Comparison of ENCODE assay signal across 17 cellular contexts in genomic region chr5:139148306-139148705, GRCh38. TPM values are rescaled to one million over a fixed set of nuclear protein-coding genes. Genes with fewer than 3 reads are reported as not detected.
DNase-seq lines count a peak whose midpoint lies in the region; ATAC-seq and TF ChIP-seq lines count a peak whose summit lies in the region.
"Had no signal": no experiment of that assay in that cellular context is flagged by ENCODE, and none has a peak within 500 bp of the region (broad histone marks: within the 10 kb centered on the region; RNA-seq: fewer than 3 reads in every experiment).

No MANE protein-coding gene starts in this region.

- peaks cover 9 to 31% of the 10 kb centered on the region in 2 experiments; a peak in 3 of 4 replicates for H3K4me1 ChIP-seq in SK-N-SH (ENCODE audit: control insufficient read depth in 1 of 2, insufficient read depth in 2 of 2, low read depth in 1 of 2, low read length in 1 of 2)
- peaks cover 42% of the 10 kb centered on the region for H3K4me1 ChIP-seq in mammary epithelial cell (ENCODE audit: insufficient read depth, low read length)
- H3K4me1 ChIP-seq in mucosa of descending colon (ENCODE audit: low read depth): no peaks in the 10 kb centered on the region
- peaks cover 7 to 8% of the 10 kb centered on the region in 2 donors for H3K4me1 ChIP-seq in uterus

- peaks cover 15% of the 10 kb centered on the region for H3F3A ChIP-seq in SK-N-SH (replicated peaks; ENCODE audit: insufficient read depth)

- H3K9me3 Mint-ChIP-seq in CD4-positive, alpha-beta T cell: no peaks in the 10 kb centered on the region
- H3K9me3 Mint-ChIP-seq: GM23338, neural crest cell had no signal

- H3K27me3 ChIP-seq in SK-N-SH (ENCODE audit: insufficient read depth): no peaks in the 10 kb centered on the region
- no peaks in the 10 kb centered on the region for H3K27me3 ChIP-seq in mammary epithelial cell (ENCODE audit: insufficient read depth, low read length)
- no peaks in the 10 kb centered on the region for H3K27me3 ChIP-seq in uterus
- H3K27me3 ChIP-seq in CD4-positive, alpha-beta T cell (ENCODE audit: control insufficient read depth, insufficient read depth, low read length): no peaks in the 10 kb centered on the region
- H3K27me3 ChIP-seq: brain microvascular endothelial cell, spleen, tibial nerve had no signal

- no peak for TF ChIP-seq POLR2A in uterus (IDR thresholded peaks at IDR 0.05)

- H3K79me2 ChIP-seq in SK-N-SH (ENCODE audit: insufficient read depth) (no peaks in the 10 kb centered on the region), mammary epithelial cell (ENCODE audit: insufficient read depth, low read length) (peaks cover 31% of the 10 kb centered on the region)

- peak; percentile 59 for ATAC-seq in SK-N-SH treated with all-trans-retinoic acid at 6 μM for 48 hours
- peak; percentile 34 for ATAC-seq in mucosa of descending colon
- no peak for ATAC-seq in GM21723 (IDR thresholded peaks at IDR 0.05; ENCODE audit: unreplicated experiment)
- ATAC-seq in CD4-positive, alpha-beta T cell (ENCODE audit: poor library complexity): no peak

- H3K4me3 Mint-ChIP-seq in CD4-positive, alpha-beta T cell: no peak overlapping the region
- H3K4me3 Mint-ChIP-seq: activated CD4-positive, alpha-beta memory T cell treated with anti-CD3 and anti-CD28 coated beads for 36 hours; GM23338; neural crest cell had no signal

- H3K27ac ChIP-seq in SK-N-SH (ENCODE audit: low read depth in 2 of 2, low read length in 1 of 2) (peak overlapping the region in 1 of 2 experiments; percentile 75; a peak in 3 of 4 replicates), mammary epithelial cell (ENCODE audit: insufficient read depth, low read depth, low read length) (peak overlapping the region; percentile 1), uterus (peak overlapping the region; percentile 58 to 66)
- no peak overlapping the region for H3K27ac ChIP-seq in CD4-positive, alpha-beta T cell (ENCODE audit: low read depth, low read length)
- H3K27ac ChIP-seq: brain microvascular endothelial cell, tibial nerve had no signal

- no peaks in the 10 kb centered on the region for H3K9me2 ChIP-seq in SK-N-SH

- H3K9me3 ChIP-seq in SK-N-SH (no peaks in the 10 kb centered on the region), mammary epithelial cell (replicated peaks; ENCODE audit: insufficient read depth, low read length) (no peaks in the 10 kb centered on the region), mucosa of descending colon (no peaks in the 10 kb centered on the region), uterus (no peaks in the 10 kb centered on the region)
- no peaks in the 10 kb centered on the region for H3K9me3 ChIP-seq in CD4-positive, alpha-beta T cell (ENCODE audit: control insufficient read depth, low read length)
- H3K9me3 ChIP-seq: spleen, tibial nerve had no signal

- no peaks in the 10 kb centered on the region for H3K4me1 Mint-ChIP-seq in CD4-positive, alpha-beta T cell (ENCODE audit: low read depth)
- H3K4me1 Mint-ChIP-seq: neural crest cell had no signal

- H4K20me1 ChIP-seq in SK-N-SH (ENCODE audit: insufficient read depth) (no peaks in the 10 kb centered on the region), mammary epithelial cell (ENCODE audit: insufficient read depth, low read length) (no peaks in the 10 kb centered on the region)

- no TSS peak for BruUV-seq in mammary epithelial cell (replicated peaks; lab: Mats Ljungman, UMichigan)

- H3K4me3 ChIP-seq in SK-N-SH (ENCODE audit: low read depth in 2 of 2, low read length in 1 of 2) (no peak overlapping the region), mammary epithelial cell (replicated peaks in 1 of 3; ENCODE audit: insufficient read depth in 1 of 3, low read depth in 2 of 3, low read length in 3 of 3) (no peak overlapping the region), mucosa of descending colon (no peak overlapping the region), uterus (no peak overlapping the region)
- H3K4me3 ChIP-seq: GM23338, spleen, tibial nerve had no signal

- no peak overlapping the region for H3K27ac Mint-ChIP-seq in CD4-positive, alpha-beta T cell
- H3K27ac Mint-ChIP-seq: activated CD4-positive, alpha-beta memory T cell treated with anti-CD3 and anti-CD28 coated beads for 36 hours; GM23338 had no signal

- TF ChIP-seq EP300 in SK-N-SH (IDR thresholded peaks at IDR 0.05; ENCODE audit: borderline replicate concordance in 1 of 2, low read depth in 1 of 2, low read length in 1 of 2): no peak

- in situ Hi-C loops in mammary epithelial cell (cut with MboI; ENCODE audit: low sequenced_read_pairs in 2 of 2): no loop called here

- H3K9ac ChIP-seq in SK-N-SH (no peak overlapping the region), mammary epithelial cell (ENCODE audit: insufficient read depth, low read length) (no peak overlapping the region)

- intact Hi-C loops in mammary epithelial cell (cut with micrococcal nuclease) (loop anchor here (2.0 to 5.0 kb wide), 2 partner anchors 30 to 114 kb away; no protein-coding TSS in a partner anchor), mucosa of descending colon (cut with DNase I, micrococcal nuclease) (no loop called here), uterus (cut with DNase I; ENCODE audit: low total_unique reads) (no loop called here)
- intact Hi-C loops in CD4-positive, alpha-beta T cell (cut with DNase I, micrococcal nuclease): no loop called here

- DNase-seq in SK-N-SH (no peak), mammary epithelial cell (peak; percentile 68), mucosa of descending colon (no peak), uterus (no peak), NCI-H2081 (lab: John Stamatoyannopoulos, UW) (no peak)
- DNase-seq in CD4-positive, alpha-beta T cell: no peak
- DNase-seq: activated CD4-positive, alpha-beta memory T cell treated with anti-CD3 and anti-CD28 coated beads for 36 hours; activated naive CD4-positive, alpha-beta T cell; brain microvascular endothelial cell; glutamatergic neuron; NCI-H2081 treated with DMSO at 0.1 percent for 48 hours; spleen had no signal

- WGBS in SK-N-SH (ENCODE audit: low lambda C conversion rate): 85% methylated on average over 2 of the region's 2 CpGs
- WGBS in mammary epithelial cell (ENCODE audit: low coverage, missing lambda C conversion rate): 0% methylated on average over 2 of the region's 2 CpGs

- TF ChIP-seq CTCF in SK-N-SH (IDR thresholded peaks at IDR 0.05) (no peak), mammary epithelial cell (conservative IDR thresholded peaks at IDR 0.05 in 1 of 2, IDR thresholded peaks at IDR 0.05 in 1 of 2; ENCODE audit: extremely low read depth in 1 of 2, insufficient read depth in 1 of 2, low read depth in 1 of 2, low read length in 2 of 2) (no peak), mucosa of descending colon (IDR thresholded peaks at IDR 0.05) (no peak), uterus (IDR thresholded peaks at IDR 0.05) (no peak)
- TF ChIP-seq CTCF in CD4-positive, alpha-beta T cell (IDR thresholded peaks at IDR 0.05): no peak

- H2AFZ ChIP-seq in SK-N-SH (ENCODE audit: low read depth): no peak overlapping the region
- no peak overlapping the region for H2AFZ ChIP-seq in mammary epithelial cell (ENCODE audit: low read depth, low read length)
- H2AFZ ChIP-seq: GM23338 had no signal

- H3K4me2 ChIP-seq in SK-N-SH: no peak overlapping the region
- H3K4me2 ChIP-seq in mammary epithelial cell (ENCODE audit: insufficient read depth, low read depth, low read length): peak overlapping the region; percentile 28
- H3K4me2 ChIP-seq: GM23338 had no signal

- CTCF ChIA-PET in SK-N-SH (lab: Yijun Ruan, JAX) (interaction anchor here (1.0 to 1.2 kb wide), 2 partner anchors 179 to 202 kb away, joined by 3 read pairs; no protein-coding TSS in a partner anchor), mammary epithelial cell (lab: Charles Lee; ENCODE audit: low non-redundant PET) (no interaction called here)
- CTCF ChIA-PET in CD4-positive, alpha-beta T cell (lab: Charles Lee): no interaction called here

- H3K36me3 ChIP-seq in SK-N-SH (replicated peaks in 1 of 2; ENCODE audit: control insufficient read depth in 1 of 2, insufficient read depth in 2 of 2, low read length in 1 of 2) (no peaks in the 10 kb centered on the region), mammary epithelial cell (ENCODE audit: insufficient read depth, low read length) (no peaks in the 10 kb centered on the region), mucosa of descending colon (ENCODE audit: low read depth) (no peaks in the 10 kb centered on the region), uterus (no peaks in the 10 kb centered on the region)
- H3K36me3 ChIP-seq: brain microvascular endothelial cell, spleen, tibial nerve had no signal

- H3K27me3 Mint-ChIP-seq in CD4-positive, alpha-beta T cell: no peaks in the 10 kb centered on the region
- H3K27me3 Mint-ChIP-seq: activated CD4-positive, alpha-beta memory T cell treated with anti-CD3 and anti-CD28 coated beads for 36 hours had no signal

- dilution Hi-C loops in mammary epithelial cell (cut with HindIII; ENCODE audit: low sequenced_read_pairs): no loop called here

- no peaks in the 10 kb centered on the region for H3K36me3 Mint-ChIP-seq in CD4-positive, alpha-beta T cell (ENCODE audit: low read depth)

- POLR2A ChIA-PET in SK-N-SH (lab: Yijun Ruan, JAX): interaction anchor here (0.9 to 1.4 kb wide), 2 partner anchors 8 to 198 kb away, joined by 3 to 4 read pairs; no protein-coding TSS in a partner anchor
- POLR2A ChIA-PET in CD4-positive, alpha-beta T cell (lab: Charles Lee): no interaction called here

- TF ChIP-seq RAD21 in SK-N-SH (IDR thresholded peaks at IDR 0.05; ENCODE audit: low read length): no peak

TF ChIP-seq in SK-N-SH treated with all-trans-retinoic acid at 6 μM for 48 hours, 23 proteins besides CTCF, POLR2A, EP300 and RAD21:
- TF ChIP-seq CSDC2 (CRISPR knock-in tag; IDR thresholded peaks at IDR 0.05): no peak

TF ChIP-seq in SK-N-SH, 30 proteins besides CTCF, POLR2A, EP300 and RAD21:
- TF ChIP-seq FOSL2 (IDR thresholded peaks at IDR 0.05; ENCODE audit: borderline replicate concordance, low read depth): no peak

RNA-seq across cellular contexts. Expression of gene SIL1, which starts 49.9 kb away (rescaled TPM):
- 25.9 and 26.2 TPM in 2 replicates for polyA plus RNA-seq in SK-N-SH (2012; rRNA removed)
- polyA plus RNA-seq in SK-N-SH (2012; cell fraction: cytosol; rRNA removed): 20.9 and 22.4 TPM in 2 replicates
- 19.4 and 33.3 TPM in 2 replicates for polyA plus RNA-seq in SK-N-SH (2012; cell fraction: nucleus; rRNA removed)
- total RNA-seq in mammary epithelial cell: 10 to 100 TPM; 35.8 to 52.4 TPM
- polyA plus RNA-seq in mammary epithelial cell: 40.8 TPM
- 15.6 TPM for polyA minus RNA-seq in mammary epithelial cell
- 10 to 100 TPM; 35.2 to 35.8 (median 35.6) TPM for total RNA-seq in mucosa of descending colon
- total RNA-seq in uterus: 100 to 1,000 TPM in 1 of 4 donors, 10 to 100 TPM in 3; 17.4 to 122 (median 58.3) TPM
- total RNA-seq in CD4-positive, alpha-beta T cell: 1 to 10 TPM; 5.6 to 9.2 TPM

Comparison
In these comparisons a context has a peak if more than half of its experiments do, and no peak if none do; other contexts are left out.
1. ATAC-seq: peak in SK-N-SH treated with all-trans-retinoic acid at 6 μM for 48 hours (single experiment) and mucosa of descending colon (single experiment); none in GM21723 (single experiment) and CD4-positive, alpha-beta T cell (single experiment).